In genomic region chr11:76235233-76236091, GRCh38 we compare ENCODE assay signal across 8 cellular contexts. TPM values are rescaled to one million over a fixed set of nuclear protein-coding genes. Genes with fewer than 3 reads are reported as not detected.
A peak's percentile ranks its signal among the peaks of the same experiment; 100 is the strongest.
DNase-seq lines count a peak whose midpoint lies in the region; ATAC-seq and TF ChIP-seq lines count a peak whose summit lies in the region.

No MANE protein-coding gene starts in this region.

- DNase-seq in DMS114 treated with DMSO at 0.1 percent for 48 hours (lab: John Stamatoyannopoulos, UW; ENCODE audit: unreplicated experiment) (peak; percentile 90), HuH-7 (ENCODE audit: low spot score) (peak; percentile 87), OCI-M1 (lab: John Stamatoyannopoulos, UW) (peak; percentile 100), activated T-cell treated with anti-CD3 and anti-CD28 coated beads for 48 hours (ENCODE audit: low read depth) (peak; percentile 89), erythroblast (lab: John Stamatoyannopoulos, UW) (peak; percentile 91 to 95), mucosa of gallbladder (ENCODE audit: low spot score) (peak; percentile 94)
- DNase-seq in stimulated activated CD8-positive, alpha-beta memory T cell treated with anti-CD3 and anti-CD28 coated beads, Interleukin-4, amount 100 ng/mL, for 1 hour (ENCODE audit: low read depth in 2 of 2, low spot score in 1 of 2) = peak; percentile 80 to 85

- TF ChIP-seq POLR2A in erythroblast (IDR thresholded peaks at IDR 0.05; ENCODE audit: low read length) = no peak

- ATAC-seq in GM21526 (IDR thresholded peaks at IDR 0.05; ENCODE audit: low FRiP score, unreplicated experiment) = peak; percentile 63

RNA-seq across cellular contexts. Expression of gene WNT11, which starts 29.2 kb away (rescaled TPM):
- total RNA-seq in mucosa of gallbladder = 1.8 TPM

Comparison
In these comparisons a context has a peak if more than half of its experiments do, and no peak if none do; other contexts are left out.
1. Peak in every context shown above with its lines: DNase-seq and ATAC-seq.